27 cellular contexts compared by ENCODE assay signal in the genomic region with DNA sequence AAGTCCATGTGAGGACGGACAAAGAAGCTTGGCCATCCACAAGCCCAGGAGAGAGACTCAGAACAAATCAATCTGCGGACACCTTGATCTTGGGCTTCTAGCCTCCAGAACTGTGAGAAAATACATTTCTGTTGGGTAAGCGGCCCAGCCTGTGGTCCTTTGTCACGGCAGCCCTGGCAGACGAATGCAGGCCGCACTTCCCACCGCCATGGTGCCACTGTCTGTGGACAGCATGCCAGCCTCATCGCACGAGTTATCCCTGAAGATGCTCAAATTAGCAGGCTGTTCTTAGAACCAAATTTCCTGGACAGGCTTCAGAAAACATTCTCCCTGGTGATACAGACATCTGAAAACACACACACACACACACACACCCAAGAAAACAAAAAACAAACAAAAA.
A peak's percentile ranks its signal among the peaks of the same experiment; 100 is the strongest.
DNase-seq lines count a peak whose midpoint lies in the region; ATAC-seq, FAIRE-seq and TF ChIP-seq lines count a peak whose summit lies in the region.
"Had no signal": no experiment of that assay in that cellular context is flagged by ENCODE, and none has a peak within 500 bp of the region (broad histone marks: within the 10 kb centered on the region; RNA-seq: fewer than 3 reads in every experiment).

No MANE protein-coding gene starts in this region.

- no peaks in the 10 kb centered on the region for H3K9me3 Mint-ChIP-seq in activated CD4-positive, alpha-beta T cell treated with anti-CD3 and anti-CD28 coated beads for 36 hours (ENCODE audit: low read depth)
- H3K9me3 Mint-ChIP-seq in nephron: no peaks in the 10 kb centered on the region
- H3K9me3 Mint-ChIP-seq: IgD-negative memory B cell had no signal

- H3K27me3 ChIP-seq in dorsolateral prefrontal cortex (no peaks in the 10 kb centered on the region), ovary (no peaks in the 10 kb centered on the region)
- H3K27me3 ChIP-seq: gastrocnemius medialis, MG63, right atrium auricular region, upper lobe of left lung had no signal

- no peak for ATAC-seq in activated CD4-positive, alpha-beta T cell treated with anti-CD3 and anti-CD28 coated beads for 36 hours
- ATAC-seq: esophagus mucosa, gastrocnemius medialis, Panc1 had no signal

- H3K4me1 Mint-ChIP-seq in activated CD4-positive, alpha-beta T cell treated with anti-CD3 and anti-CD28 coated beads for 36 hours: peaks cover 88% of the 10 kb centered on the region
- peaks cover 74% of the 10 kb centered on the region for H3K4me1 Mint-ChIP-seq in nephron

- peak overlapping the region; percentile 52 for H3K27ac Mint-ChIP-seq in activated CD4-positive, alpha-beta T cell treated with anti-CD3 and anti-CD28 coated beads for 36 hours
- H3K27ac Mint-ChIP-seq in nephron: peak overlapping the region; percentile 64 to 77 (median 77)
- H3K27ac Mint-ChIP-seq: B cell had no signal

- FAIRE-seq in GM12891 (lab: Jason Lieb, UNC): no peak

- no peak for DNase-seq in activated CD4-positive, alpha-beta T cell treated with anti-CD3 and anti-CD28 coated beads for 36 hours
- no peak for DNase-seq in activated CD4-positive, alpha-beta T cell treated with anti-CD3 and anti-CD28 coated beads, Interleukin-2, amount 50 U/mL, for 4 hours
- DNase-seq in G401 (ENCODE audit: low spot score): peak; percentile 41
- DNase-seq in dorsolateral prefrontal cortex: peak in 4 of 10 donors; percentile 47 to 67 (median 63)
- no peak for DNase-seq in ovary
- DNase-seq in GM12891 (ENCODE audit: insufficient read length, low spot score): no peak
- DNase-seq in LoVo (ENCODE audit: low spot score): no peak
- DNase-seq: 8988T; activated CD4-positive, alpha-beta T cell treated with anti-CD3 and anti-CD28 coated beads for 48 hours; activated effector memory CD4-positive, alpha-beta T cell treated with Interleukin-2 at 50 U/mL for 16 hours; effector CD4-positive, alpha-beta T cell; gastrocnemius medialis; islet precursor cell; MG63; NCI-H1436; NCI-H2107; NCI-H510A; SIG-M5; stimulated activated CD4-positive, alpha-beta T cell treated with anti-CD3 and anti-CD28 coated beads, Interleukin-4, amount 100 ng/mL, for 24 hours had no signal

- no peak for TF ChIP-seq POLR2A in ovary (IDR thresholded peaks at IDR 0.05)
- no peak for TF ChIP-seq POLR2A in GM12891 (IDR thresholded peaks at IDR 0.05; ENCODE audit: low read depth, low read length)

- POLR2A ChIA-PET in activated CD4-positive, alpha-beta T cell treated with anti-CD3 and anti-CD28 coated beads for 36 hours (lab: Charles Lee): no interaction called here

- H3K4me3 ChIP-seq in dorsolateral prefrontal cortex (no peak overlapping the region), ovary (no peak overlapping the region)
- H3K4me3 ChIP-seq: gastrocnemius medialis, HAP-1, MG63, right atrium auricular region, upper lobe of left lung had no signal

- H3K9me3 ChIP-seq in ovary: no peaks in the 10 kb centered on the region
- H3K9me3 ChIP-seq: gastrocnemius medialis, HAP-1, MG63, right atrium auricular region, upper lobe of left lung had no signal

- no peaks in the 10 kb centered on the region for H3K4me1 ChIP-seq in ovary (ENCODE audit: insufficient read depth)
- H3K4me1 ChIP-seq: HAP-1 had no signal

- TF ChIP-seq CTCF in dorsolateral prefrontal cortex (IDR thresholded peaks at IDR 0.05 in 54 of 56, conservative IDR thresholded peaks at IDR 0.05 in 2 of 56; ENCODE audit: low read depth in 1 of 56, partially characterized antibody in 56 of 56): no peak
- TF ChIP-seq CTCF in nephron (IDR thresholded peaks at IDR 0.05; ENCODE audit: unreplicated experiment in 3 of 3): no peak
- no peak for TF ChIP-seq CTCF in ovary (IDR thresholded peaks at IDR 0.05)

- H3K27ac ChIP-seq in dorsolateral prefrontal cortex (peak overlapping the region in 55 of 59 donors; percentile 4 to 95 (median 82)), ovary (no peak overlapping the region)
- H3K27ac ChIP-seq: gastrocnemius medialis, right atrium auricular region, upper lobe of left lung had no signal

- intact Hi-C loops in activated CD4-positive, alpha-beta T cell treated with anti-CD3 and anti-CD28 coated beads for 36 hours (cut with DNase I, micrococcal nuclease): loop anchor here in 1 of 2 experiments (5.0 kb wide), 1 partner anchor 433 kb away; the partner anchor contains the start of gene FBXW7
- intact Hi-C loops in dorsolateral prefrontal cortex (cut with DNase I): loop anchor here (5.0 to 10.0 kb wide), 4 partner anchors 82 to 251 kb away; no protein-coding TSS in a partner anchor
- intact Hi-C loops in ovary (cut with DNase I): no loop called here

- no peaks in the 10 kb centered on the region for H3K27me3 Mint-ChIP-seq in activated CD4-positive, alpha-beta T cell treated with anti-CD3 and anti-CD28 coated beads for 36 hours
- H3K27me3 Mint-ChIP-seq in nephron (ENCODE audit: low read depth): peaks cover 34% of the 10 kb centered on the region

- no peak for TF ChIP-seq EP300 in ovary (IDR thresholded peaks at IDR 0.05)

- in situ Hi-C loops in G401 (cut with HindIII; ENCODE audit: low sequenced_read_pairs): no loop called here

- CTCF ChIA-PET in activated CD4-positive, alpha-beta T cell treated with anti-CD3 and anti-CD28 coated beads for 36 hours (lab: Charles Lee): no interaction called here

- no peaks in the 10 kb centered on the region for H3K36me3 ChIP-seq in ovary
- H3K36me3 ChIP-seq: gastrocnemius medialis, HAP-1, MG63, right atrium auricular region, upper lobe of left lung had no signal

- H3K36me3 Mint-ChIP-seq in activated CD4-positive, alpha-beta T cell treated with anti-CD3 and anti-CD28 coated beads for 36 hours (ENCODE audit: low read depth): peaks cover 5% of the 10 kb centered on the region
- H3K36me3 Mint-ChIP-seq in nephron (ENCODE audit: low read depth): no peaks in the 10 kb centered on the region

- H3K4me3 Mint-ChIP-seq in activated CD4-positive, alpha-beta T cell treated with anti-CD3 and anti-CD28 coated beads for 36 hours: no peak overlapping the region
- peak overlapping the region in 2 of 3 experiments; percentile 23 to 32 for H3K4me3 Mint-ChIP-seq in nephron
- H3K4me3 Mint-ChIP-seq: B cell had no signal

- 74 to 77% (median 75%) methylated on average over 9 of the region's 9 CpGs for WGBS in ovary, 3 donors

TF ChIP-seq in GM12891, 5 proteins besides CTCF, POLR2A, EP300 and RAD21:
- TF ChIP-seq TAF1 (IDR thresholded peaks at IDR 0.05; ENCODE audit: low read depth, low read length): no peak
- no peak for TF ChIP-seq POU2F2 (IDR thresholded peaks at IDR 0.05; ENCODE audit: low read depth, low read length)
- no peak for TF ChIP-seq PAX5 (IDR thresholded peaks at IDR 0.05; ENCODE audit: insufficient read depth, low read length, severe bottlenecking)
- TF ChIP-seq POLR2AphosphoS5 (IDR thresholded peaks at IDR 0.05; ENCODE audit: low read depth, low read length): no peak
- TF ChIP-seq SPI1 (IDR thresholded peaks at IDR 0.05; ENCODE audit: low read depth, low read length): no peak

Comparison
In these comparisons a context has a peak if more than half of its experiments do, and no peak if none do; other contexts are left out.
1. H3K27ac ChIP-seq: peak in dorsolateral prefrontal cortex (55 of 59); none in ovary (0 of 2).
2. intact Hi-C loops: an anchor here in dorsolateral prefrontal cortex (5.0 to 10.0 kb wide); none called in ovary.